In the genomic region with DNA sequence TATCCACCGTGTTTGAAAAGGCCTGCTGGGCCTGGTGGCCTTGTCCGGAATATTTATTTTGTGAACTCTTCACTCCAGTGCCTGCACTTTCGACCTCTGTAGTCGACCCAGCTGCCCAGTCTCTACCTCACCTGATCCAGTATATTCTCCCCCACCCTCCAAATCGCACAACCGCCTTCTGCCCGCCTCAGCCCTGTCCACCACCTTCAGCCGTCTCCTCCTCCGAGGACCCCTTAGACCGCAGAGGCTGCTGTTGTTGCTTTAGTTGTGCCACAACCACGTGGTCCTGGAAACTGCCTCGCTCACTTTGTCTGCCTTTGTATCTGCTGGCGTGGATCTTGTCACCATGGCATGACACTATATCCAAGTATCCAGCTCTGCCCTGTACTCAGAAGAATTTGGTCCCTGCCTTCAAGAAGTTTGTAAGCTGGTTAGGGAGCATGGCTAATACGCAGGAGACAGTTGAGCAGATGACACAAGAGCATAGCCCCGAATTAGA, we compare ENCODE assay signal across 9 cellular contexts. TPM values are rescaled to one million over a fixed set of nuclear protein-coding genes. Genes with fewer than 3 reads are reported as not detected.
A peak's percentile ranks its signal among the peaks of the same experiment; 100 is the strongest.
DNase-seq lines count a peak whose midpoint lies in the region; TF ChIP-seq lines count a peak whose summit lies in the region.
"Had no signal": no experiment of that assay in that cellular context is flagged by ENCODE, and none has a peak within 500 bp of the region (broad histone marks: within the 10 kb centered on the region; RNA-seq: fewer than 3 reads in every experiment).

No MANE protein-coding gene starts in this region.

- no peaks in the 10 kb centered on the region for H3K27me3 ChIP-seq in suprapubic skin

- TF ChIP-seq POLR2A in suprapubic skin (IDR thresholded peaks at IDR 0.05), result no peak

- no peak for TF ChIP-seq EP300 in suprapubic skin (IDR thresholded peaks at IDR 0.05)

- H3K27ac ChIP-seq in C4-2B, result peak overlapping the region; percentile 94
- H3K27ac ChIP-seq in suprapubic skin, result peak overlapping the region; percentile 81

- H3K4me3 ChIP-seq in suprapubic skin, result peak overlapping the region; percentile 58

- no peaks in the 10 kb centered on the region for H3K9me3 ChIP-seq in suprapubic skin

- no peaks in the 10 kb centered on the region for H3K36me3 ChIP-seq in suprapubic skin

- 35% methylated on average over 15 of the region's 15 CpGs for WGBS in suprapubic skin

- TF ChIP-seq CTCF in C4-2B (conservative IDR thresholded peaks at IDR 0.05) (no peak), suprapubic skin (IDR thresholded peaks at IDR 0.05) (no peak)

- peaks cover 48% of the 10 kb centered on the region for H3K4me1 ChIP-seq in suprapubic skin

- DNase-seq in KG1 (lab: John Stamatoyannopoulos, UW) (peak; percentile 34), anterior cingulate cortex (lab: John Stamatoyannopoulos, UW) (peak in 36 of 58 donors; percentile 10 to 64 (median 35)), iris pigment epithelial cell (ENCODE audit: low read depth) (peak; percentile 17), suprapubic skin (ENCODE audit: low spot score in 2 of 2) (no peak), amniotic stem cell (lab: John Stamatoyannopoulos, UW) (no peak), NCI-H524 (lab: John Stamatoyannopoulos, UW) (no peak), kidney glomerular epithelial cell (lab: John Stamatoyannopoulos, UW) (no peak)

RNA-seq across cellular contexts. Expression of a gene that starts 1.4 kb away (rescaled TPM):
- total RNA-seq in suprapubic skin, result 100 to 1,000 TPM in 2 of 4 donors, 10 to 100 TPM in 2; 81.3 to 130 (median 100.0) TPM

RNA-seq across cellular contexts. Expression of a gene that starts 55.6 kb away (rescaled TPM):
- 100 to 1,000 TPM in 1 of 4 donors, 10 to 100 TPM in 3; 20.9 to 389 (median 33.5) TPM for total RNA-seq in suprapubic skin
- total RNA-seq: M059J had no signal

Comparison
In these comparisons a context has a peak if more than half of its experiments do, and no peak if none do; other contexts are left out.
1. DNase-seq: peak in KG1 (single experiment), anterior cingulate cortex (36 of 58) and iris pigment epithelial cell (single experiment); none in suprapubic skin (0 of 2), amniotic stem cell (single experiment), NCI-H524 (0 of 2) and kidney glomerular epithelial cell (single experiment).